Comparison of ENCODE assay signal across 11 cellular contexts in the genomic region with DNA sequence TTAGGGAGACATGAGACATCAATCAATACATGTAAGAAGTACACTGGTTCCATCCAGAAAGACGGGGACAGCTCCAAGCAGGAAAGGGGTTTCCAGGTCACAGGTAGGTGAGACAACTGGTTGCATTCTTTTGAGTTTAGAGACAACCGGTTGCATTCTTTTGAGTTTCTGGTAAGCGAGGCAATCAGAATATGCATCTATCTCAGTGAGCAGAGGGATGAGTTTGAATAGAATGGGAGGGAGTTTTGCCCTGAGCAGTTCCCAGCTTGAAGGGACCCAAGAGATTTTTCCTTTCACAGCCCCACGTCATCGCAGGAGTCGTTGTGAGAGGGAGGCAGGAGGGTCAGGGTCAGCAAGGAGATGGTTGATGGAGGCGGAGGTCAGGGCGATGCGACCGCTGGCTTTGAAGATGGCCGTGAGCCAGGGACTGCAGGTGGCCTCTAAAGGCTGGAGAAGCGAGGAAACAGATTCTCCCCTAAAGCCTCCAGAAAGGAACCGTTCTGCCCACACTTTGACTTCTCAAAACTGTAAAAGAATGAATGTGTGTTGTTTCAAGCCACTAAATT.
DNase-seq lines count a peak whose midpoint lies in the region; ATAC-seq, FAIRE-seq and TF ChIP-seq lines count a peak whose summit lies in the region.
"Had no signal": no experiment of that assay in that cellular context is flagged by ENCODE, and none has a peak within 500 bp of the region (broad histone marks: within the 10 kb centered on the region; RNA-seq: fewer than 3 reads in every experiment).

No MANE protein-coding gene starts in this region.

- no peaks in the 10 kb centered on the region for H3K36me3 Mint-ChIP-seq in activated naive CD4-positive, alpha-beta T cell treated with anti-CD3 and anti-CD28 coated beads, Interleukin-2, amount 10 ng/mL, durations not matched to agents 7 days and 5 days
- H3K36me3 Mint-ChIP-seq in activated naive CD8-positive, alpha-beta T cell = peaks cover 4% of the 10 kb centered on the region

- H3K4me1 Mint-ChIP-seq in activated naive CD4-positive, alpha-beta T cell treated with anti-CD3 and anti-CD28 coated beads, Interleukin-2, amount 10 ng/mL, durations not matched to agents 7 days and 5 days = peaks cover 34% of the 10 kb centered on the region
- peaks cover 62% of the 10 kb centered on the region for H3K4me1 Mint-ChIP-seq in activated naive CD8-positive, alpha-beta T cell (ENCODE audit: low read depth)

- no peak for FAIRE-seq in RCC 7860 (lab: Jason Lieb, UNC)

- no peak overlapping the region for H3K27ac ChIP-seq in coronary artery
- H3K27ac ChIP-seq: gastrocnemius medialis had no signal

- H3K27me3 Mint-ChIP-seq in activated naive CD4-positive, alpha-beta T cell treated with anti-CD3 and anti-CD28 coated beads, Interleukin-2, amount 10 ng/mL, durations not matched to agents 7 days and 5 days = peaks cover 33% of the 10 kb centered on the region
- no peaks in the 10 kb centered on the region for H3K27me3 Mint-ChIP-seq in activated naive CD8-positive, alpha-beta T cell

- peak; percentile 16 for ATAC-seq in HG03103 (IDR thresholded peaks at IDR 0.05; ENCODE audit: low read depth, unreplicated experiment)
- ATAC-seq: gastrocnemius medialis had no signal

- H3K27ac Mint-ChIP-seq in activated naive CD4-positive, alpha-beta T cell treated with anti-CD3 and anti-CD28 coated beads, Interleukin-2, amount 10 ng/mL, durations not matched to agents 7 days and 5 days = peak overlapping the region; percentile 90
- H3K27ac Mint-ChIP-seq in activated naive CD8-positive, alpha-beta T cell = peak overlapping the region; percentile 98

- DNase-seq in activated naive CD4-positive, alpha-beta T cell treated with anti-CD3 and anti-CD28 coated beads, Interleukin-2, amount 10 ng/mL, durations not matched to agents 7 days and 5 days = no peak
- no peak for DNase-seq in activated naive CD4-positive, alpha-beta T cell (lab: John Stamatoyannopoulos, UW)
- DNase-seq in NCI-H1048 (lab: John Stamatoyannopoulos, UW) (no peak), RCC 7860 (ENCODE audit: low spot score) (no peak), LoVo (ENCODE audit: low spot score) (no peak), coronary artery (ENCODE audit: low spot score) (no peak)
- DNase-seq: gastrocnemius medialis, GOT3 had no signal

- peak overlapping the region; percentile 62 for H3K4me3 Mint-ChIP-seq in activated naive CD4-positive, alpha-beta T cell treated with anti-CD3 and anti-CD28 coated beads, Interleukin-2, amount 10 ng/mL, durations not matched to agents 7 days and 5 days
- peak overlapping the region; percentile 76 for H3K4me3 Mint-ChIP-seq in activated naive CD8-positive, alpha-beta T cell

- no peak for TF ChIP-seq CTCF in coronary artery (IDR thresholded peaks at IDR 0.05)

- CTCF ChIA-PET in activated naive CD4-positive, alpha-beta T cell treated with anti-CD3 and anti-CD28 coated beads, Interleukin-2, amount 10 ng/mL, durations not matched to agents 7 days and 5 days (lab: Charles Lee) = interaction anchor here (0.8 kb wide), 1 partner anchor 52 kb away, joined by 3 read pairs; no protein-coding TSS in a partner anchor

- H3K9me3 Mint-ChIP-seq in activated naive CD4-positive, alpha-beta T cell treated with anti-CD3 and anti-CD28 coated beads, Interleukin-2, amount 10 ng/mL, durations not matched to agents 7 days and 5 days = no peaks in the 10 kb centered on the region
- no peaks in the 10 kb centered on the region for H3K9me3 Mint-ChIP-seq in activated naive CD8-positive, alpha-beta T cell (ENCODE audit: low read depth)

- no peak overlapping the region for H3K4me3 ChIP-seq in coronary artery
- H3K4me3 ChIP-seq: gastrocnemius medialis, mucosa of descending colon had no signal
